ENCODE assay signal across 1 cellular context in genomic region chr4:119238068-119238722, GRCh38.
A peak's percentile ranks its signal among the peaks of the same experiment; 100 is the strongest.
TF ChIP-seq lines count a peak whose summit lies in the region.

No MANE protein-coding gene starts in this region.

TF ChIP-seq in GM12878, 131 proteins besides CTCF, POLR2A, EP300 and RAD21 (continued from another document and continues in another):
- TF ChIP-seq CBX3 (IDR thresholded peaks at IDR 0.05; ENCODE audit: borderline replicate concordance, low read depth) = no peak
- TF ChIP-seq ZNF622 (IDR thresholded peaks at IDR 0.05) = no peak
- TF ChIP-seq HDGF (IDR thresholded peaks at IDR 0.05) = no peak
- no peak for TF ChIP-seq GATAD2B (conservative IDR thresholded peaks at IDR 0.05; ENCODE audit: low read depth)
- TF ChIP-seq CREM (IDR thresholded peaks at IDR 0.05; ENCODE audit: low read depth) = peak; percentile 96
- no peak for TF ChIP-seq STAT3 (IDR thresholded peaks at IDR 0.05; ENCODE audit: low read depth, low read length)
- no peak for TF ChIP-seq CBFB (IDR thresholded peaks at IDR 0.05; ENCODE audit: low read depth)
- TF ChIP-seq NFIC (IDR thresholded peaks at IDR 0.05; ENCODE audit: low read depth, low read length) = peak; percentile 99
- no peak for TF ChIP-seq ZBTB33 (IDR thresholded peaks at IDR 0.05)
- peak; percentile 71 for TF ChIP-seq GABPA (IDR thresholded peaks at IDR 0.05; ENCODE audit: low read depth)
- TF ChIP-seq PAX8 (IDR thresholded peaks at IDR 0.05) = no peak
- TF ChIP-seq SPI1 (IDR thresholded peaks at IDR 0.05; ENCODE audit: borderline replicate concordance, insufficient read depth, low read depth, low read length) = no peak; the same call in 1 of the 2 replicates
- TF ChIP-seq SIN3A (IDR thresholded peaks at IDR 0.05; ENCODE audit: low read depth, low read length) = no peak
- TF ChIP-seq ZBTB40 (IDR thresholded peaks at IDR 0.05; ENCODE audit: borderline replicate concordance) = no peak
- TF ChIP-seq SMAD5 (IDR thresholded peaks at IDR 0.05; ENCODE audit: low read depth) = no peak
- no peak for TF ChIP-seq NRF1 (conservative IDR thresholded peaks at IDR 0.05; ENCODE audit: low read depth, low read length)
- no peak for TF ChIP-seq RBBP5 (conservative IDR thresholded peaks at IDR 0.05)
- no peak for TF ChIP-seq RFX5 (IDR thresholded peaks at IDR 0.05; ENCODE audit: low read depth, low read length)
- no peak for TF ChIP-seq IRF5 (IDR thresholded peaks at IDR 0.05; ENCODE audit: borderline replicate concordance)
- TF ChIP-seq MXI1 (IDR thresholded peaks at IDR 0.05; ENCODE audit: low read depth, low read length) = no peak
- TF ChIP-seq IRF4 (IDR thresholded peaks at IDR 0.05; ENCODE audit: low read depth, low read length) = peak; percentile 98
- no peak for TF ChIP-seq STAT1 (conservative IDR thresholded peaks at IDR 0.05)
- no peak for TF ChIP-seq LARP7 (IDR thresholded peaks at IDR 0.05)
- no peak for TF ChIP-seq RAD51 (IDR thresholded peaks at IDR 0.05)
- TF ChIP-seq CHD4 (IDR thresholded peaks at IDR 0.05) = no peak
- peak; percentile 3; the same call in 1 of the 2 replicates for TF ChIP-seq PAX5 (IDR thresholded peaks at IDR 0.05; ENCODE audit: borderline replicate concordance, low read depth, low read length)
- TF ChIP-seq NR2C1 (IDR thresholded peaks at IDR 0.05) = no peak
- TF ChIP-seq NBN (IDR thresholded peaks at IDR 0.05) = no peak
- TF ChIP-seq ZNF687 (IDR thresholded peaks at IDR 0.05) = no peak
- TF ChIP-seq PKNOX1 (IDR thresholded peaks at IDR 0.05) = no peak
- TF ChIP-seq E4F1 (IDR thresholded peaks at IDR 0.05; ENCODE audit: borderline replicate concordance, partially characterized antibody) = no peak
- peak; percentile 89 for TF ChIP-seq RUNX3 (IDR thresholded peaks at IDR 0.05; ENCODE audit: low read length)
- TF ChIP-seq WRNIP1 (IDR thresholded peaks at IDR 0.05; ENCODE audit: borderline replicate concordance, low read depth, low read length) = no peak
- no peak for TF ChIP-seq TCF3 (IDR thresholded peaks at IDR 0.05; ENCODE audit: borderline replicate concordance, insufficient read depth, low read depth, low read length)
- peak; percentile 77; the same call in 1 of the 2 replicates for TF ChIP-seq YY1 (IDR thresholded peaks at IDR 0.05; ENCODE audit: low read depth, low read length)
- TF ChIP-seq ETV6 (conservative IDR thresholded peaks at IDR 0.05 in 1 of 2, IDR thresholded peaks at IDR 0.05 in 1 of 2; ENCODE audit: borderline replicate concordance in 1 of 2, low read depth in 1 of 2) = peak in 1 of 2 experiments; percentile 98; a peak in 2 of 4 replicates
- TF ChIP-seq SREBF1 (IDR thresholded peaks at IDR 0.05; ENCODE audit: low read length) = no peak
- TF ChIP-seq CEBPB (IDR thresholded peaks at IDR 0.05; ENCODE audit: borderline replicate concordance in 1 of 2, low read depth in 2 of 2, low read length in 2 of 2) = peak in 1 of 2 experiments; percentile 93; a peak in 1 of 4 replicates
- no peak for TF ChIP-seq HSF1 (IDR thresholded peaks at IDR 0.05; ENCODE audit: low read depth, low read length)
- no peak for TF ChIP-seq POLR2AphosphoS5 (IDR thresholded peaks at IDR 0.05; ENCODE audit: low read length)
- TF ChIP-seq ZNF274 (IDR thresholded peaks at IDR 0.05; ENCODE audit: insufficient read depth, insufficient read length) = no peak
- peak; percentile 15 to 38; a peak in 1 of 4 replicates for TF ChIP-seq BHLHE40 (IDR thresholded peaks at IDR 0.05; ENCODE audit: borderline replicate concordance in 1 of 2, low read depth in 2 of 2, low read length in 1 of 2)
- TF ChIP-seq RELB (IDR thresholded peaks at IDR 0.05; ENCODE audit: low read depth) = peak; percentile 58; the same call in 1 of the 2 replicates
- TF ChIP-seq ATF3 (IDR thresholded peaks at IDR 0.05; ENCODE audit: borderline replicate concordance, extremely low read depth, low read depth, low read length) = no peak
- no peak for TF ChIP-seq RELA (IDR thresholded peaks at IDR 0.05; ENCODE audit: borderline replicate concordance, partially characterized antibody)
- no peak for TF ChIP-seq SREBF2 (IDR thresholded peaks at IDR 0.05; ENCODE audit: low read length)
- peak; percentile 91 for TF ChIP-seq CBX5 (IDR thresholded peaks at IDR 0.05; ENCODE audit: low read depth)
- no peak for TF ChIP-seq NR2C2 (IDR thresholded peaks at IDR 0.05; ENCODE audit: borderline replicate concordance, control insufficient read depth, insufficient read length, low read depth)
- TF ChIP-seq IKZF1 (conservative IDR thresholded peaks at IDR 0.05) = peak; percentile 81
